Comparison of ENCODE assay signal across 8 cellular contexts in genomic region chr18:13725566-13726227, GRCh38. TPM values are rescaled to one million over a fixed set of nuclear protein-coding genes. Genes with fewer than 3 reads are reported as not detected.
DNase-seq lines count a peak whose midpoint lies in the region; ATAC-seq lines count a peak whose summit lies in the region.

No MANE protein-coding gene starts in this region.

- H3K36me3 Mint-ChIP-seq in activated CD4-positive, alpha-beta T cell treated with anti-CD3 and anti-CD28 coated beads for 36 hours (ENCODE audit: low read depth): peaks cover 30% of the 10 kb centered on the region
- peaks cover 44% of the 10 kb centered on the region for H3K36me3 Mint-ChIP-seq in activated naive CD8-positive, alpha-beta T cell treated with anti-CD3 and anti-CD28 coated beads for 36 hours
- peaks cover 4 to 7% of the 10 kb centered on the region in 2 donors for H3K36me3 Mint-ChIP-seq in stimulated activated naive B cell treated with anti-CD40 and anti-IgM and Interleukin-4, amounts not matched to agents 10 μg/mL and 1 μg/mL and 100 μg/mL, for 72 hours

- CTCF ChIA-PET in activated CD4-positive, alpha-beta T cell treated with anti-CD3 and anti-CD28 coated beads for 36 hours (lab: Charles Lee): interaction anchor here (1.0 kb wide), 1 partner anchor 34 kb away, joined by 3 read pairs; no protein-coding TSS in a partner anchor

- DNase-seq in activated CD4-positive, alpha-beta T cell treated with anti-CD3 and anti-CD28 coated beads for 36 hours: peak; percentile 28
- DNase-seq in activated CD4-positive, alpha-beta T cell treated with anti-CD3 and anti-CD28 coated beads for 48 hours: no peak
- no peak for DNase-seq in activated naive CD8-positive, alpha-beta T cell treated with anti-CD3 and anti-CD28 coated beads for 36 hours
- DNase-seq in iPS-NIHi7 (ENCODE audit: extremely low spot score): peak; percentile 58
- no peak for DNase-seq in stimulated activated naive B cell treated with anti-CD40 and anti-IgM and Interleukin-4, amounts not matched to agents 10 μg/mL and 1 μg/mL and 100 μg/mL, for 72 hours
- no peak for DNase-seq in stimulated activated CD4-positive, alpha-beta T cell treated with anti-CD3 and anti-CD28 coated beads, Interleukin-12 subunit alpha, Interleukin-12 subunit beta, amount 100 ng/mL, for 4 hours
- DNase-seq in DMS153 (lab: John Stamatoyannopoulos, UW): no peak

- POLR2A ChIA-PET in activated CD4-positive, alpha-beta T cell treated with anti-CD3 and anti-CD28 coated beads for 36 hours (lab: Charles Lee): interaction anchor here (0.5 to 0.6 kb wide), 2 partner anchors 446 to 1055 kb away, joined by 3 read pairs; no protein-coding TSS in a partner anchor

- no peaks in the 10 kb centered on the region for H3K9me3 Mint-ChIP-seq in activated CD4-positive, alpha-beta T cell treated with anti-CD3 and anti-CD28 coated beads for 36 hours (ENCODE audit: low read depth)
- H3K9me3 Mint-ChIP-seq in activated naive CD8-positive, alpha-beta T cell treated with anti-CD3 and anti-CD28 coated beads for 36 hours: peaks cover 3% of the 10 kb centered on the region
- no peaks in the 10 kb centered on the region for H3K9me3 Mint-ChIP-seq in stimulated activated naive B cell treated with anti-CD40 and anti-IgM and Interleukin-4, amounts not matched to agents 10 μg/mL and 1 μg/mL and 100 μg/mL, for 72 hours

- ATAC-seq in activated CD4-positive, alpha-beta T cell treated with anti-CD3 and anti-CD28 coated beads for 36 hours: no peak
- ATAC-seq in HG03571 (IDR thresholded peaks at IDR 0.05; ENCODE audit: unreplicated experiment): peak; percentile 25
- ATAC-seq in stimulated activated naive B cell treated with anti-CD40 and anti-IgM and Interleukin-4, amounts not matched to agents 10 μg/mL and 1 μg/mL and 100 μg/mL, for 72 hours (replicated peaks): no peak

- H3K27me3 Mint-ChIP-seq in activated CD4-positive, alpha-beta T cell treated with anti-CD3 and anti-CD28 coated beads for 36 hours: no peaks in the 10 kb centered on the region
- H3K27me3 Mint-ChIP-seq in activated naive CD8-positive, alpha-beta T cell treated with anti-CD3 and anti-CD28 coated beads for 36 hours: no peaks in the 10 kb centered on the region
- no peaks in the 10 kb centered on the region for H3K27me3 Mint-ChIP-seq in stimulated activated naive B cell treated with anti-CD40 and anti-IgM and Interleukin-4, amounts not matched to agents 10 μg/mL and 1 μg/mL and 100 μg/mL, for 72 hours

- peak overlapping the region; percentile 85 for H3K27ac Mint-ChIP-seq in activated CD4-positive, alpha-beta T cell treated with anti-CD3 and anti-CD28 coated beads for 36 hours
- peak overlapping the region; percentile 83 for H3K27ac Mint-ChIP-seq in activated naive CD8-positive, alpha-beta T cell treated with anti-CD3 and anti-CD28 coated beads for 36 hours
- peak overlapping the region; percentile 98 for H3K27ac Mint-ChIP-seq in stimulated activated naive B cell treated with anti-CD40 and anti-IgM and Interleukin-4, amounts not matched to agents 10 μg/mL and 1 μg/mL and 100 μg/mL, for 72 hours

- H3K4me1 Mint-ChIP-seq in activated CD4-positive, alpha-beta T cell treated with anti-CD3 and anti-CD28 coated beads for 36 hours: peaks cover 52% of the 10 kb centered on the region
- H3K4me1 Mint-ChIP-seq in activated naive CD8-positive, alpha-beta T cell treated with anti-CD3 and anti-CD28 coated beads for 36 hours: peaks cover 47% of the 10 kb centered on the region
- peaks cover 22 to 37% of the 10 kb centered on the region in 2 donors for H3K4me1 Mint-ChIP-seq in stimulated activated naive B cell treated with anti-CD40 and anti-IgM and Interleukin-4, amounts not matched to agents 10 μg/mL and 1 μg/mL and 100 μg/mL, for 72 hours

- intact Hi-C loops in activated CD4-positive, alpha-beta T cell treated with anti-CD3 and anti-CD28 coated beads for 36 hours (cut with DNase I, micrococcal nuclease): loop anchor here (1.0 to 10.0 kb wide), 16 partner anchors 51 to 1873 kb away; partner anchors contain the start of genes AFG3L2 (in 1 of the 2), CEP192 (in 1 of the 2), CEP76 (in 1 of the 2) and CHMP1B (in 1 of the 2)

- H3K4me3 Mint-ChIP-seq in activated CD4-positive, alpha-beta T cell treated with anti-CD3 and anti-CD28 coated beads for 36 hours: peak overlapping the region; percentile 84
- H3K4me3 Mint-ChIP-seq in activated naive CD8-positive, alpha-beta T cell treated with anti-CD3 and anti-CD28 coated beads for 36 hours: peak overlapping the region; percentile 86
- peak overlapping the region; percentile 84 to 97 for H3K4me3 Mint-ChIP-seq in stimulated activated naive B cell treated with anti-CD40 and anti-IgM and Interleukin-4, amounts not matched to agents 10 μg/mL and 1 μg/mL and 100 μg/mL, for 72 hours

RNA-seq across cellular contexts. Expression of gene FAM210A, which starts 0.7 kb away (rescaled TPM):
- 10 to 100 TPM; 46.8 to 56.4 TPM for total RNA-seq in activated CD4-positive, alpha-beta T cell treated with anti-CD3 and anti-CD28 coated beads for 36 hours
- 10 to 100 TPM; 51.9 to 58.1 TPM for total RNA-seq in activated naive CD8-positive, alpha-beta T cell treated with anti-CD3 and anti-CD28 coated beads for 36 hours

RNA-seq across cellular contexts. Expression of gene RNMT, which starts 0.8 kb away (rescaled TPM):
- total RNA-seq in activated CD4-positive, alpha-beta T cell treated with anti-CD3 and anti-CD28 coated beads for 36 hours: 10 to 100 TPM; 61.2 to 64.3 TPM
- total RNA-seq in activated naive CD8-positive, alpha-beta T cell treated with anti-CD3 and anti-CD28 coated beads for 36 hours: 10 to 100 TPM; 63.0 to 64.5 TPM

Comparison
In these comparisons a context has a peak if more than half of its experiments do, and no peak if none do; other contexts are left out.
1. DNase-seq: peak in activated CD4-positive, alpha-beta T cell treated with anti-CD3 and anti-CD28 coated beads for 36 hours (single experiment) and iPS-NIHi7 (single experiment); none in activated CD4-positive, alpha-beta T cell treated with anti-CD3 and anti-CD28 coated beads for 48 hours (single experiment), activated naive CD8-positive, alpha-beta T cell treated with anti-CD3 and anti-CD28 coated beads for 36 hours (single experiment), stimulated activated naive B cell treated with anti-CD40 and anti-IgM and Interleukin-4, amounts not matched to agents 10 μg/mL and 1 μg/mL and 100 μg/mL, for 72 hours (single experiment), stimulated activated CD4-positive, alpha-beta T cell treated with anti-CD3 and anti-CD28 coated beads, Interleukin-12 subunit alpha, Interleukin-12 subunit beta, amount 100 ng/mL, for 4 hours (single experiment) and DMS153 (single experiment).
2. Peak in every context shown above with its lines, with median percentiles within 50 percentile points of each other: H3K27ac Mint-ChIP-seq and H3K4me3 Mint-ChIP-seq.